In the genomic region with DNA sequence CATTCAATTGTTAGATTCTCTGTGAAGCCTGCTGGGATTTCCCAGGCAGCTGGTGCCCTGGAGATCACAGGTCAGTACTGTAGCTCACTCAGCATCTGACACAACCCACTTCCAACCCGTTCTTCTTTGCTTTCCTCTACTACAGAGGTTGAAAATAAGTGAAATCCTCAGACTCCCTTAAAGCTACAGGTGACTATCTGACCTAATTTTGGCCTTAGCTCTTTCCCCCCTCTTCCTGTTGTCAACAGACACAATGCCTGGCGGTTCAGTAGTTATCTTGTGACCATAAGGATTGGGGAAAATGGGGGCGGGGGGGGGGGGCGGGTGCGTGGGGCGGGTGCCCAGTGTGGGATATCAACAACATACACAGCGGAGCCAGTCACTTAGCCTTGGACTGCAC, we compare ENCODE assay signal across 20 cellular contexts. TPM values are rescaled to one million over a fixed set of nuclear protein-coding genes. Genes with fewer than 3 reads are reported as not detected.
A peak's percentile ranks its signal among the peaks of the same experiment; 100 is the strongest.
DNase-seq lines count a peak whose midpoint lies in the region; ATAC-seq and TF ChIP-seq lines count a peak whose summit lies in the region.
"Had no signal": no experiment of that assay in that cellular context is flagged by ENCODE, and none has a peak within 500 bp of the region (broad histone marks: within the 10 kb centered on the region; RNA-seq: fewer than 3 reads in every experiment).

No MANE protein-coding gene starts in this region.

- H3K79me2 ChIP-seq in Loucy (ENCODE audit: insufficient read depth, low read length) (peaks cover 81% of the 10 kb centered on the region), smooth muscle cell (ENCODE audit: low read depth) (peaks cover 93% of the 10 kb centered on the region)

- no peak for DNase-seq in CD8-positive, alpha-beta T cell
- DNase-seq in dermis blood vessel endothelial cell (peak; percentile 32), T-helper 1 cell (no peak), smooth muscle cell (lab: John Stamatoyannopoulos, UW; ENCODE audit: unreplicated experiment) (no peak)
- DNase-seq in natural killer cell treated with Interleukin-12 subunit alpha and Interleukin-12 subunit beta and Interleukin-15 and Interleukin-18, amount 100 ng/mL, for 72 hours (ENCODE audit: low spot score), result no peak
- DNase-seq: activated CD4-positive, alpha-beta T cell treated with anti-CD3 and anti-CD28 coated beads, Interleukin-2, amount 10 ng/mL, durations not matched to agents 7 days and 5 days; activated T-cell treated with anti-CD3 and anti-CD28 coated beads, Interleukin-2, amount 50 U/mL, for 4 hours; central memory CD4-positive, alpha-beta T cell; DMS 273 treated with DMSO at 0.1 percent for 48 hours; effector memory CD4-positive, alpha-beta T cell; left cardiac atrium; NCI-H82; Peyer's patch; stimulated activated CD4-positive, alpha-beta T cell treated with anti-CD3 and anti-CD28 coated beads, Interleukin-4, amount 100 ng/mL, for 24 hours had no signal

- H2AFZ ChIP-seq in Loucy (ENCODE audit: low read length), result no peak overlapping the region
- H2AFZ ChIP-seq in smooth muscle cell (ENCODE audit: low read depth), result no peak overlapping the region
- H2AFZ ChIP-seq: hepatocyte, parathyroid adenoma had no signal

- H3K27me3 Mint-ChIP-seq in CD8-positive, alpha-beta T cell (ENCODE audit: low read depth), result no peaks in the 10 kb centered on the region
- H3K27me3 Mint-ChIP-seq in natural killer cell treated with Interleukin-12 subunit alpha and Interleukin-12 subunit beta and Interleukin-15 and Interleukin-18, amount 100 ng/mL, for 72 hours, result no peaks in the 10 kb centered on the region
- H3K27me3 Mint-ChIP-seq: activated CD4-positive, alpha-beta T cell treated with anti-CD3 and anti-CD28 coated beads, Interleukin-2, amount 10 ng/mL, durations not matched to agents 7 days and 5 days had no signal

- H3K9me2 ChIP-seq in Loucy (replicated peaks; ENCODE audit: low read depth, low read length), result no peaks in the 10 kb centered on the region

- no peaks in the 10 kb centered on the region for H3K36me3 ChIP-seq in CD8-positive, alpha-beta T cell (ENCODE audit: insufficient read depth, low read length)
- H3K36me3 ChIP-seq in Loucy (ENCODE audit: insufficient read depth, low read length) (0 out of 2 replicates have a peak, but pooled peaks cover 11% of the 10 kb centered on the region), smooth muscle cell (ENCODE audit: low read depth) (no peaks in the 10 kb centered on the region)
- H3K36me3 ChIP-seq: Peyer's patch, thoracic aorta had no signal

- TF ChIP-seq POLR2A in GM18505 (IDR thresholded peaks at IDR 0.05; ENCODE audit: borderline replicate concordance, extremely low read depth, insufficient read depth, insufficient read length), result no peak

- no peak overlapping the region for H3K4me3 ChIP-seq in CD8-positive, alpha-beta T cell (ENCODE audit: low read depth, low read length)
- peak overlapping the region; percentile 26 for H3K4me3 ChIP-seq in Loucy (ENCODE audit: low read length, poor library complexity, severe bottlenecking)
- H3K4me3 ChIP-seq in smooth muscle cell, result no peak overlapping the region
- H3K4me3 ChIP-seq: hepatocyte, Peyer's patch, thoracic aorta had no signal

- ATAC-seq in CD8-positive, alpha-beta T cell, result no peak
- no peak for ATAC-seq in natural killer cell treated with Interleukin-12 subunit alpha and Interleukin-12 subunit beta and Interleukin-15 and Interleukin-18, amount 100 ng/mL, for 72 hours
- no peak for ATAC-seq in GM18505 (IDR thresholded peaks at IDR 0.05; ENCODE audit: unreplicated experiment)
- no peak for ATAC-seq in GM19455 (IDR thresholded peaks at IDR 0.05; ENCODE audit: unreplicated experiment)
- ATAC-seq: left cardiac atrium had no signal

- H3K4me1 ChIP-seq in CD8-positive, alpha-beta T cell (ENCODE audit: insufficient read depth, low read length), result peaks cover 20% of the 10 kb centered on the region
- H3K4me1 ChIP-seq in Loucy (ENCODE audit: insufficient read depth, low read length, poor library complexity, severe bottlenecking), result peaks cover 45% of the 10 kb centered on the region
- H3K4me1 ChIP-seq in smooth muscle cell (ENCODE audit: low read depth), result no peaks in the 10 kb centered on the region

- H3K9me3 ChIP-seq in CD8-positive, alpha-beta T cell (ENCODE audit: low read length), result no peaks in the 10 kb centered on the region
- H3K9me3 ChIP-seq in Loucy (ENCODE audit: insufficient read depth, low read depth, low read length) (no peaks in the 10 kb centered on the region), smooth muscle cell (replicated peaks; ENCODE audit: low read depth) (no peaks in the 10 kb centered on the region)
- H3K9me3 ChIP-seq: Peyer's patch, thoracic aorta had no signal

- WGBS in smooth muscle cell (ENCODE audit: low lambda C conversion rate), result 63% methylated on average over 7 of the region's 7 CpGs

- intact Hi-C loops in CD8-positive, alpha-beta T cell (cut with DNase I, micrococcal nuclease), result no loop called here

- peak overlapping the region; percentile 29 for H3K27ac Mint-ChIP-seq in CD8-positive, alpha-beta T cell
- peak overlapping the region; percentile 15 to 45 for H3K27ac Mint-ChIP-seq in natural killer cell treated with Interleukin-12 subunit alpha and Interleukin-12 subunit beta and Interleukin-15 and Interleukin-18, amount 100 ng/mL, for 72 hours
- H3K27ac Mint-ChIP-seq: activated CD4-positive, alpha-beta T cell treated with anti-CD3 and anti-CD28 coated beads, Interleukin-2, amount 10 ng/mL, durations not matched to agents 7 days and 5 days had no signal

- H3K9ac ChIP-seq in Loucy (ENCODE audit: low read depth, low read length, poor library complexity, severe bottlenecking) (no peak overlapping the region), smooth muscle cell (ENCODE audit: low read depth) (no peak overlapping the region)
- H3K9ac ChIP-seq: parathyroid adenoma had no signal

- H4K20me1 ChIP-seq in Loucy (ENCODE audit: insufficient read depth, low read length, poor library complexity, severe bottlenecking), result peaks cover 70% of the 10 kb centered on the region
- peaks cover 58% of the 10 kb centered on the region for H4K20me1 ChIP-seq in smooth muscle cell (ENCODE audit: low read depth)

- H3F3A ChIP-seq in Loucy (ENCODE audit: low read depth) (peaks cover 7% of the 10 kb centered on the region; the same call in 1 of the 2 replicates), smooth muscle cell (ENCODE audit: low read depth) (no peaks in the 10 kb centered on the region)

- no peaks in the 10 kb centered on the region for H3K9me3 Mint-ChIP-seq in CD8-positive, alpha-beta T cell
- H3K9me3 Mint-ChIP-seq in natural killer cell treated with Interleukin-12 subunit alpha and Interleukin-12 subunit beta and Interleukin-15 and Interleukin-18, amount 100 ng/mL, for 72 hours, result no peaks in the 10 kb centered on the region
- H3K9me3 Mint-ChIP-seq: activated CD4-positive, alpha-beta T cell treated with anti-CD3 and anti-CD28 coated beads, Interleukin-2, amount 10 ng/mL, durations not matched to agents 7 days and 5 days; activated T-cell treated with anti-CD3 and anti-CD28 coated beads, Interleukin-2, amount 50 U/mL, for 4 hours had no signal

- H3K4me2 ChIP-seq in Loucy (ENCODE audit: low read depth, low read length, poor library complexity, severe bottlenecking), result peak overlapping the region; percentile 55
- no peak overlapping the region for H3K4me2 ChIP-seq in smooth muscle cell
- H3K4me2 ChIP-seq: hepatocyte had no signal

- TF ChIP-seq CTCF in CD8-positive, alpha-beta T cell (IDR thresholded peaks at IDR 0.05), result no peak
- TF ChIP-seq CTCF in Loucy (conservative IDR thresholded peaks at IDR 0.05; ENCODE audit: low read length) (no peak), smooth muscle cell (IDR thresholded peaks at IDR 0.05; ENCODE audit: borderline replicate concordance, insufficient read depth, poor library complexity, severe bottlenecking) (no peak)

- no peaks in the 10 kb centered on the region for H3K27me3 ChIP-seq in CD8-positive, alpha-beta T cell (ENCODE audit: insufficient read depth, low read length)
- no peaks in the 10 kb centered on the region for H3K27me3 ChIP-seq in Loucy (ENCODE audit: insufficient read depth, low read length, poor library complexity, severe bottlenecking)
- H3K27me3 ChIP-seq in smooth muscle cell (ENCODE audit: low read depth), result no peaks in the 10 kb centered on the region
- H3K27me3 ChIP-seq: hepatocyte, Peyer's patch had no signal

- peaks cover 21% of the 10 kb centered on the region for H3K36me3 Mint-ChIP-seq in CD8-positive, alpha-beta T cell
- no peaks in the 10 kb centered on the region for H3K36me3 Mint-ChIP-seq in natural killer cell treated with Interleukin-12 subunit alpha and Interleukin-12 subunit beta and Interleukin-15 and Interleukin-18, amount 100 ng/mL, for 72 hours

- no peak overlapping the region for H3K27ac ChIP-seq in CD8-positive, alpha-beta T cell (ENCODE audit: low read depth, low read length)
- no peak overlapping the region for H3K27ac ChIP-seq in smooth muscle cell (ENCODE audit: low read depth)
- H3K27ac ChIP-seq: parathyroid adenoma, Peyer's patch, thoracic aorta had no signal

- no peak overlapping the region for H3K4me3 Mint-ChIP-seq in CD8-positive, alpha-beta T cell
- H3K4me3 Mint-ChIP-seq in natural killer cell treated with Interleukin-12 subunit alpha and Interleukin-12 subunit beta and Interleukin-15 and Interleukin-18, amount 100 ng/mL, for 72 hours, result peak overlapping the region; percentile 38
- H3K4me3 Mint-ChIP-seq: activated CD4-positive, alpha-beta T cell treated with anti-CD3 and anti-CD28 coated beads, Interleukin-2, amount 10 ng/mL, durations not matched to agents 7 days and 5 days; activated T-cell treated with anti-CD3 and anti-CD28 coated beads, Interleukin-2, amount 50 U/mL, for 4 hours had no signal

- peaks cover 76% of the 10 kb centered on the region for H3K4me1 Mint-ChIP-seq in CD8-positive, alpha-beta T cell (ENCODE audit: low read depth)
- H3K4me1 Mint-ChIP-seq in natural killer cell treated with Interleukin-12 subunit alpha and Interleukin-12 subunit beta and Interleukin-15 and Interleukin-18, amount 100 ng/mL, for 72 hours (ENCODE audit: low read depth in 2 of 2), result peaks cover 51 to 72% of the 10 kb centered on the region in 2 donors

- CTCF ChIA-PET in CD8-positive, alpha-beta T cell (lab: Charles Lee), result no interaction called here

- POLR2A ChIA-PET in CD8-positive, alpha-beta T cell (lab: Charles Lee), result no interaction called here

RNA-seq across cellular contexts. Expression of a gene that starts 37.9 kb away (rescaled TPM):
- 100 to 1,000 TPM in 1 of 2 experiments, 10 to 100 TPM in 1; 91.9 to 101 TPM for total RNA-seq in CD8-positive, alpha-beta T cell
- total RNA-seq in dermis blood vessel endothelial cell, result 101 and 171 TPM in 2 replicates
- 100 to 1,000 TPM; 148 to 190 TPM for total RNA-seq in natural killer cell treated with Interleukin-12 subunit alpha and Interleukin-12 subunit beta and Interleukin-15 and Interleukin-18, amount 100 ng/mL, for 72 hours
- 138 and 151 TPM in 2 replicates for total RNA-seq in smooth muscle cell
- 36.4 and 53.2 TPM in 2 replicates for polyA plus RNA-seq in smooth muscle cell
